ENCODE assay signal across 14 cellular contexts in the genomic region with DNA sequence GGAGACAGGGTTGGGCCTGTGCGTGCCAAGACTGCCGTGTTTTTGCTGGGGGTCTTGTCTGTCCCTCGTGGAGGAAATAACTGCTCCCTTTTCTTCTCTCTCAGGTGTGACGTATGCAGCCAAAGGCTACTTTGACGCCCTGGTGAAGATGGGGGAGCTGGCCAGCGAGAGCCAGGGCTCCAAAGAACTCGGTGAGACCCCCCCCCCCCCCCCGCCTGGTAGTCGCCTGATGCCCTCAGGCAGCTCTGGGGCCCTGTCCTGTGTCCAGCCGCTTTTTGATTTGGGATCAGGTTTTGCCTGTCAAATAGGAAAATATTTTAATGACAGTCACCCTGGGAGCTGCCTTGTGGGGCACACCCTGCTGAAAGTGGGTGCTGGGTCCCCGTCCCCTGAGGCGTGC. TPM values are rescaled to one million over a fixed set of nuclear protein-coding genes. Genes with fewer than 3 reads are reported as not detected.
DNase-seq lines count a peak whose midpoint lies in the region; ATAC-seq and TF ChIP-seq lines count a peak whose summit lies in the region.
"Had no signal": no experiment of that assay in that cellular context is flagged by ENCODE, and none has a peak within 500 bp of the region (broad histone marks: within the 10 kb centered on the region; RNA-seq: fewer than 3 reads in every experiment).

No MANE protein-coding gene starts in this region.

- peak overlapping the region; percentile 39 for H3K4me2 ChIP-seq in hepatocyte

- H3K9me3 Mint-ChIP-seq in stimulated activated naive CD8-positive, alpha-beta T cell treated with anti-CD3 and anti-CD28 coated beads, Interleukin-15, Interleukin-2, amounts not matched to agents 100 ng/mL and 50 ng/mL, for 24 hours: no peaks in the 10 kb centered on the region
- H3K9me3 Mint-ChIP-seq: activated CD4-positive, alpha-beta T cell treated with anti-CD3 and anti-CD28 coated beads, Interleukin-2, amount 10 ng/mL, durations not matched to agents 24 days and 14 days; activated T-helper 17 cell treated with anti-CD3 and anti-CD28 coated beads, Interleukin-2, amount 50 U/mL, for 72 hours; memory B cell had no signal

- peak overlapping the region; percentile 52 for H3K27ac Mint-ChIP-seq in stimulated activated naive CD8-positive, alpha-beta T cell treated with anti-CD3 and anti-CD28 coated beads, Interleukin-15, Interleukin-2, amounts not matched to agents 100 ng/mL and 50 ng/mL, for 24 hours
- H3K27ac Mint-ChIP-seq: activated CD4-positive, alpha-beta T cell treated with anti-CD3 and anti-CD28 coated beads, Interleukin-2, amount 10 ng/mL, durations not matched to agents 24 days and 14 days; activated T-helper 17 cell treated with anti-CD3 and anti-CD28 coated beads, Interleukin-2, amount 50 U/mL, for 72 hours; memory B cell had no signal

- H3K27me3 ChIP-seq in hepatocyte (no peaks in the 10 kb centered on the region), rectal smooth muscle tissue (ENCODE audit: control insufficient read depth, insufficient read depth, low read length) (no peaks in the 10 kb centered on the region)

- peak overlapping the region; percentile 87 for H3K27ac ChIP-seq in hepatocyte
- peak overlapping the region; percentile 86 for H3K27ac ChIP-seq in rectal smooth muscle tissue (ENCODE audit: low read depth, low read length)

- no peaks in the 10 kb centered on the region for H3K4me1 Mint-ChIP-seq in stimulated activated naive CD8-positive, alpha-beta T cell treated with anti-CD3 and anti-CD28 coated beads, Interleukin-15, Interleukin-2, amounts not matched to agents 100 ng/mL and 50 ng/mL, for 24 hours (ENCODE audit: low read depth)
- H3K4me1 Mint-ChIP-seq: activated T-helper 17 cell treated with anti-CD3 and anti-CD28 coated beads, Interleukin-2, amount 50 U/mL, for 72 hours; memory B cell had no signal

- WGBS in hepatocyte (ENCODE audit: low lambda C conversion rate, missing lambda C conversion rate): 87% methylated on average over 8 of the region's 12 CpGs

- peaks cover 18% of the 10 kb centered on the region for H3K79me2 ChIP-seq in hepatocyte

- no peak for ATAC-seq in stimulated activated naive CD8-positive, alpha-beta T cell treated with anti-CD3 and anti-CD28 coated beads, Interleukin-15, Interleukin-2, amounts not matched to agents 100 U/mL and 50 U/mL, for 24 hours
- ATAC-seq: activated T-helper 17 cell treated with anti-CD3 and anti-CD28 coated beads, Interleukin-2, amount 50 U/mL, for 72 hours had no signal

- DNase-seq in stimulated activated naive CD8-positive, alpha-beta T cell treated with anti-CD3 and anti-CD28 coated beads, Interleukin-15, Interleukin-2, amounts not matched to agents 100 U/mL and 50 U/mL, for 24 hours: no peak
- DNase-seq in hepatocyte (ENCODE audit: low spot score) (no peak), kidney glomerular epithelial cell (lab: John Stamatoyannopoulos, UW) (no peak), COR-L47 (lab: John Stamatoyannopoulos, UW) (no peak)
- no peak for DNase-seq in stimulated activated naive CD4-positive, alpha-beta T cell treated with Interleukin-2 at 50 U/mL for 16 hours (lab: John Stamatoyannopoulos, UW)
- no peak for DNase-seq in activated effector memory CD4-positive, alpha-beta T cell treated with anti-CD3 and anti-CD28 coated beads, Interleukin-2, amount 50 U/mL, for 16 hours
- DNase-seq: activated CD4-positive, alpha-beta T cell treated with anti-CD3 and anti-CD28 coated beads, Interleukin-2, amount 10 ng/mL, durations not matched to agents 24 days and 14 days; DMS79 treated with DMSO at 0.1 percent for 48 hours; hippocampal formation; T-helper 2 cell had no signal

- H3K36me3 ChIP-seq in hepatocyte (replicated peaks; ENCODE audit: insufficient read depth, low read depth) (no peaks in the 10 kb centered on the region), rectal smooth muscle tissue (ENCODE audit: control insufficient read depth, insufficient read depth, low read length) (no peaks in the 10 kb centered on the region)

- peaks cover 25% of the 10 kb centered on the region for H3K4me1 ChIP-seq in hepatocyte (ENCODE audit: insufficient read depth)
- peaks cover 7% of the 10 kb centered on the region for H3K4me1 ChIP-seq in rectal smooth muscle tissue (ENCODE audit: control insufficient read depth, insufficient read depth, low read length)

- H4K20me1 ChIP-seq in hepatocyte (ENCODE audit: insufficient read depth, poor library complexity, severe bottlenecking): no peaks in the 10 kb centered on the region

- H3K4me3 ChIP-seq in hepatocyte: no peak overlapping the region
- H3K4me3 ChIP-seq in rectal smooth muscle tissue (ENCODE audit: low read length): no peak overlapping the region

- H2AFZ ChIP-seq in hepatocyte: no peak overlapping the region

- H3K9me3 ChIP-seq in hepatocyte (ENCODE audit: low read depth): no peaks in the 10 kb centered on the region

- H3K9ac ChIP-seq in rectal smooth muscle tissue (ENCODE audit: low read length): no peak overlapping the region

- TF ChIP-seq CTCF in hepatocyte (IDR thresholded peaks at IDR 0.05; ENCODE audit: poor library complexity): no peak

- H3K9me2 ChIP-seq in hepatocyte (replicated peaks; ENCODE audit: insufficient read depth): no peaks in the 10 kb centered on the region

- H3K36me3 Mint-ChIP-seq in stimulated activated naive CD8-positive, alpha-beta T cell treated with anti-CD3 and anti-CD28 coated beads, Interleukin-15, Interleukin-2, amounts not matched to agents 100 ng/mL and 50 ng/mL, for 24 hours (ENCODE audit: low read depth): no peaks in the 10 kb centered on the region
- H3K36me3 Mint-ChIP-seq: memory B cell had no signal

- H3K4me3 Mint-ChIP-seq in stimulated activated naive CD8-positive, alpha-beta T cell treated with anti-CD3 and anti-CD28 coated beads, Interleukin-15, Interleukin-2, amounts not matched to agents 100 ng/mL and 50 ng/mL, for 24 hours: no peak overlapping the region
- H3K4me3 Mint-ChIP-seq: activated CD4-positive, alpha-beta T cell treated with anti-CD3 and anti-CD28 coated beads, Interleukin-2, amount 10 ng/mL, durations not matched to agents 24 days and 14 days; activated T-helper 17 cell treated with anti-CD3 and anti-CD28 coated beads, Interleukin-2, amount 50 U/mL, for 72 hours; memory B cell had no signal

- no peaks in the 10 kb centered on the region for H3K27me3 Mint-ChIP-seq in stimulated activated naive CD8-positive, alpha-beta T cell treated with anti-CD3 and anti-CD28 coated beads, Interleukin-15, Interleukin-2, amounts not matched to agents 100 ng/mL and 50 ng/mL, for 24 hours
- H3K27me3 Mint-ChIP-seq: activated CD4-positive, alpha-beta T cell treated with anti-CD3 and anti-CD28 coated beads, Interleukin-2, amount 10 ng/mL, durations not matched to agents 24 days and 14 days; activated T-helper 17 cell treated with anti-CD3 and anti-CD28 coated beads, Interleukin-2, amount 50 U/mL, for 72 hours had no signal

RNA-seq across cellular contexts. Expression of a gene that starts 22.8 kb away (rescaled TPM):
- total RNA-seq in hepatocyte: 15.8 and 27.1 TPM in 2 replicates
- polyA plus RNA-seq in hepatocyte: 49.7 and 60.0 TPM in 2 replicates
